ENCODE assay signal across 1 cellular context in the genomic region with DNA sequence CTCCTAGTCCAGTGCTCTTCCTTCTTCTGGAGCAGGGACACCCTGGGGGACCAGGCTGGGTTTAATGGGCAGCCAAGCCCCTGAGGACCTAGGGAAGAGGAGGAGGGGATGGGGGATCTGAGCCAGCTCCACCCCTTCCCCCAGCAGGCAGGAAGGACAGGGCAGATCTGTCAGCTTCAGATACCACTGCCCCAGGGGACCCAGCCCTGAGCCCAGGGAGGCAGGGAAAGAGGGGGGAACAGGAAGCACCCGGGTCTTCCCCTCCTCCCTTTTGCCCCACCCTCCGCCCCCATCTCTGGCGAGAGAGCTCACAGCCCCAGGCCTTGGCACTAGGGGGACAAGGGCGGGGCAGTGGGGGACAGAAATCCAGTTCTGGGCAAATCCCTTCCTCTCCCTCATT.
TF ChIP-seq lines count a peak whose summit lies in the region.

No MANE protein-coding gene starts in this region.

TF ChIP-seq in SK-N-SH, 30 proteins besides CTCF, POLR2A, EP300 and RAD21 (continued from another document):
- TF ChIP-seq, protein P1, sequence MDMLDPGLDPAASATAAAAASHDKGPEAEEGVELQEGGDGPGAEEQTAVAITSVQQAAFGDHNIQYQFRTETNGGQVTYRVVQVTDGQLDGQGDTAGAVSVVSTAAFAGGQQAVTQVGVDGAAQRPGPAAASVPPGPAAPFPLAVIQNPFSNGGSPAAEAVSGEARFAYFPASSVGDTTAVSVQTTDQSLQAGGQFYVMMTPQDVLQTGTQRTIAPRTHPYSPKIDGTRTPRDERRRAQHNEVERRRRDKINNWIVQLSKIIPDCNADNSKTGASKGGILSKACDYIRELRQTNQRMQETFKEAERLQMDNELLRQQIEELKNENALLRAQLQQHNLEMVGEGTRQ (IDR thresholded peaks at IDR 0.05; ENCODE audit: borderline replicate concordance, low read depth, low read length): no peak
- TF ChIP-seq RXRA (IDR thresholded peaks at IDR 0.05; ENCODE audit: borderline replicate concordance, low read depth) (no peak), FOXJ3 (CRISPR knock-in tag; IDR thresholded peaks at IDR 0.05) (no peak), NFIC (IDR thresholded peaks at IDR 0.05; ENCODE audit: borderline replicate concordance) (no peak)
TF ChIP-seq in SK-N-SH: peak in this region for 0.
